ENCODE assay signal across 23 cellular contexts in genomic region chr17:3729881-3730280, GRCh38.
"Had no signal": no experiment of that assay in that cellular context is flagged by ENCODE, and none has a peak within 500 bp of the region (broad histone marks: within the 10 kb centered on the region; RNA-seq: fewer than 3 reads in every experiment).

No MANE protein-coding gene starts in this region.

- H3K36me3 ChIP-seq: brain microvascular endothelial cell, cardiac muscle cell had no signal

- H3K4me3 ChIP-seq: cardiac muscle cell, K562 had no signal

- DNase-seq: activated B cell treated with CpG ODN at 0.5 μM for 24 hours; activated CD4-positive, alpha-beta memory T cell treated with anti-CD3 and anti-CD28 coated beads for 36 hours; activated CD4-positive, alpha-beta T cell treated with anti-CD3 and anti-CD28 coated beads for 1 hour; activated CD4-positive, alpha-beta T cell treated with anti-CD3 and anti-CD28 coated beads, Interleukin-2, amount 10 ng/mL, durations not matched to agents 7 days and 5 days; activated CD8-positive, alpha-beta memory T cell treated with anti-CD3 and anti-CD28 coated beads for 24 hours; activated gamma-delta T cell; activated naive CD4-positive, alpha-beta T cell treated with anti-CD3 and anti-CD28 coated beads for 36 hours; activated naive CD8-positive, alpha-beta T cell treated with anti-CD3 and anti-CD28 coated beads for 36 hours; activated T-cell treated with anti-CD3 and anti-CD28 coated beads, Interleukin-2, amount 50 U/mL, for 4 hours; brain microvascular endothelial cell; Karpas-422; MM.1S; NCI-H1105 treated with DMSO at 0.1 percent for 48 hours; NCI-H1694 treated with DMSO at 0.1 percent for 48 hours; NCI-H2029 treated with DMSO at 0.1 percent for 48 hours; NCI-H446; NCI-H524; PC-3; SHP77 treated with DMSO at 0.1 percent for 48 hours; T-helper 17 cell; T-helper 9 cell had no signal

- H3K27me3 ChIP-seq: brain microvascular endothelial cell, cardiac muscle cell had no signal

- H3K9me3 Mint-ChIP-seq: activated B cell treated with CpG ODN at 0.5 μM for 24 hours; activated CD4-positive, alpha-beta memory T cell treated with anti-CD3 and anti-CD28 coated beads for 36 hours; activated CD4-positive, alpha-beta T cell treated with anti-CD3 and anti-CD28 coated beads, Interleukin-2, amount 10 ng/mL, durations not matched to agents 7 days and 5 days; activated naive CD4-positive, alpha-beta T cell treated with anti-CD3 and anti-CD28 coated beads for 36 hours; activated naive CD8-positive, alpha-beta T cell treated with anti-CD3 and anti-CD28 coated beads for 36 hours; activated T-cell treated with anti-CD3 and anti-CD28 coated beads, Interleukin-2, amount 50 U/mL, for 4 hours had no signal

- H3K27ac Mint-ChIP-seq: activated B cell treated with CpG ODN at 0.5 μM for 24 hours; activated CD4-positive, alpha-beta memory T cell treated with anti-CD3 and anti-CD28 coated beads for 36 hours; activated CD4-positive, alpha-beta T cell treated with anti-CD3 and anti-CD28 coated beads, Interleukin-2, amount 10 ng/mL, durations not matched to agents 7 days and 5 days; activated naive CD4-positive, alpha-beta T cell treated with anti-CD3 and anti-CD28 coated beads for 36 hours; activated naive CD8-positive, alpha-beta T cell treated with anti-CD3 and anti-CD28 coated beads for 36 hours; T-helper 17 cell had no signal

- ATAC-seq: activated T-cell treated with anti-CD3 and anti-CD28 coated beads, Interleukin-2, amount 50 U/mL, for 4 hours; K562; PC-3; T-helper 17 cell had no signal
